In genomic region chr5:74974451-74975089, GRCh38 we compare ENCODE assay signal across 20 cellular contexts.
DNase-seq lines count a peak whose midpoint lies in the region; ATAC-seq, FAIRE-seq and TF ChIP-seq lines count a peak whose summit lies in the region.
"Had no signal": no experiment of that assay in that cellular context is flagged by ENCODE, and none has a peak within 500 bp of the region (broad histone marks: within the 10 kb centered on the region; RNA-seq: fewer than 3 reads in every experiment).

No MANE protein-coding gene starts in this region.

- intact Hi-C loops in activated naive CD4-positive, alpha-beta T cell treated with anti-CD3 and anti-CD28 coated beads for 36 hours (cut with micrococcal nuclease): loop anchor here (1.0 to 2.0 kb wide), 5 partner anchors 39 to 121 kb away; no protein-coding TSS in a partner anchor
- intact Hi-C loops in GM12878 (cut with micrococcal nuclease; ENCODE audit: unreplicated experiment) (no loop called here), vagina (cut with DNase I) (no loop called here)

- peaks cover 25% of the 10 kb centered on the region for H3K4me1 Mint-ChIP-seq in activated naive CD4-positive, alpha-beta T cell treated with anti-CD3 and anti-CD28 coated beads for 36 hours (ENCODE audit: low read depth)
- H3K4me1 Mint-ChIP-seq in stimulated activated effector memory CD8-positive, alpha-beta T cell treated with anti-CD3 and anti-CD28 coated beads, Interleukin-12 subunit alpha, Interleukin-12 subunit beta, amount 100 ng/mL, for 72 hours: peaks cover 34% of the 10 kb centered on the region

- H3K4me2 ChIP-seq in GM12878 (ENCODE audit: control insufficient read depth, insufficient read depth): no peak overlapping the region
- H3K4me2 ChIP-seq: KMS-11, smooth muscle cell had no signal

- CTCF ChIA-PET in activated naive CD4-positive, alpha-beta T cell treated with anti-CD3 and anti-CD28 coated beads for 36 hours (lab: Charles Lee): interaction anchor here (0.7 to 2.9 kb wide), 4 partner anchors 39 to 198 kb away, joined by 3 to 7 read pairs (median 3); no protein-coding TSS in a partner anchor
- CTCF ChIA-PET in GM12878 (lab: Yijun Ruan, JAX): no interaction called here

- H3K27ac Mint-ChIP-seq in activated naive CD4-positive, alpha-beta T cell treated with anti-CD3 and anti-CD28 coated beads for 36 hours: peak overlapping the region; percentile 83
- H3K27ac Mint-ChIP-seq in stimulated activated effector memory CD8-positive, alpha-beta T cell treated with anti-CD3 and anti-CD28 coated beads, Interleukin-12 subunit alpha, Interleukin-12 subunit beta, amount 100 ng/mL, for 72 hours: peak overlapping the region; percentile 71

- TF ChIP-seq RAD21 in GM12878 (IDR thresholded peaks at IDR 0.05; ENCODE audit: insufficient read depth, low read depth, low read length): no peak

- no peak overlapping the region for H2AFZ ChIP-seq in GM12878 (ENCODE audit: control insufficient read depth, low read depth, low read length)

- H3K4me3 Mint-ChIP-seq in activated naive CD4-positive, alpha-beta T cell treated with anti-CD3 and anti-CD28 coated beads for 36 hours: no peak overlapping the region
- H3K4me3 Mint-ChIP-seq in stimulated activated effector memory CD8-positive, alpha-beta T cell treated with anti-CD3 and anti-CD28 coated beads, Interleukin-12 subunit alpha, Interleukin-12 subunit beta, amount 100 ng/mL, for 72 hours: peak overlapping the region; percentile 16

- BruUV-seq in GM12878 (replicated peaks; lab: Mats Ljungman, UMichigan): no TSS peak

- H3K27me3 Mint-ChIP-seq in activated naive CD4-positive, alpha-beta T cell treated with anti-CD3 and anti-CD28 coated beads for 36 hours (ENCODE audit: low read depth): no peaks in the 10 kb centered on the region

- DNase-seq in activated naive CD4-positive, alpha-beta T cell treated with anti-CD3 and anti-CD28 coated beads for 36 hours: peak; percentile 55
- no peak for DNase-seq in activated naive CD4-positive, alpha-beta T cell treated with Interleukin-2 at 50 U/mL for 16 hours
- DNase-seq in GM12878 (ENCODE audit: low read depth, low spot score): no peak
- peak in 1 of 2 donors; percentile 52 for DNase-seq in stimulated activated effector memory CD8-positive, alpha-beta T cell treated with anti-CD3 and anti-CD28 coated beads, Interleukin-12 subunit alpha, Interleukin-12 subunit beta, amount 100 ng/mL, for 72 hours (ENCODE audit: low spot score in 2 of 2)
- DNase-seq in NK-92 treated with Interleukin-12 subunit alpha and Interleukin-12 subunit beta, amount 100 ng/mL, for 24 hours (lab: John Stamatoyannopoulos, UW): no peak
- DNase-seq in vagina (ENCODE audit: extremely low spot score in 2 of 2): no peak
- DNase-seq in hepatic stellate cell (ENCODE audit: low spot score): no peak
- DNase-seq: EL, HCEC 1CT, heart left ventricle, NCI-H1092, NCI-H2107, NCI-H69, psoas muscle, SJCRH30, T1000 had no signal

- SMC1A ChIA-PET in GM12878 (lab: Charles Lee; ENCODE audit: uncharacterized antibody, unreplicated experiment): no interaction called here

- peaks cover 2% of the 10 kb centered on the region; the same call in 2 of the 3 replicates for H3K9me3 ChIP-seq in GM12878 (replicated peaks; ENCODE audit: control insufficient read depth, insufficient read depth, low read length)
- no peaks in the 10 kb centered on the region for H3K9me3 ChIP-seq in vagina
- H3K9me3 ChIP-seq: psoas muscle, SJCRH30 had no signal

- no peak overlapping the region for H3K9ac ChIP-seq in GM12878 (ENCODE audit: control insufficient read depth, insufficient read depth, low read length)
- H3K9ac ChIP-seq: KMS-11 had no signal

- TF ChIP-seq EP300 in GM12878 (IDR thresholded peaks at IDR 0.05; ENCODE audit: borderline replicate concordance in 1 of 2, control insufficient read depth in 1 of 2, low read depth in 2 of 2, low read length in 2 of 2): no peak

- no peaks in the 10 kb centered on the region for H3K79me2 ChIP-seq in GM12878 (ENCODE audit: control insufficient read depth, insufficient read depth, low read length)

- FAIRE-seq in GM12878 (lab: Jason Lieb, UNC): peak; percentile 47
- FAIRE-seq: keratinocyte had no signal

- TF ChIP-seq CTCF in VCaP (conservative IDR thresholded peaks at IDR 0.05) (no peak), GM12878 (IDR thresholded peaks at IDR 0.05 in 2 of 3, conservative IDR thresholded peaks at IDR 0.05 in 1 of 3; ENCODE audit: control insufficient read depth in 2 of 3, extremely low read depth in 1 of 3, insufficient read depth in 1 of 3, low read depth in 3 of 3, low read length in 3 of 3) (no peak), vagina (IDR thresholded peaks at IDR 0.05) (no peak)

- peaks cover 9% of the 10 kb centered on the region for H3K9me3 Mint-ChIP-seq in activated naive CD4-positive, alpha-beta T cell treated with anti-CD3 and anti-CD28 coated beads for 36 hours
- H3K9me3 Mint-ChIP-seq in stimulated activated effector memory CD8-positive, alpha-beta T cell treated with anti-CD3 and anti-CD28 coated beads, Interleukin-12 subunit alpha, Interleukin-12 subunit beta, amount 100 ng/mL, for 72 hours: peaks cover 3% of the 10 kb centered on the region

- no peak for TF ChIP-seq POLR2A in GM12878 (IDR thresholded peaks at IDR 0.05; ENCODE audit: low read depth, low read length)
- no peak for TF ChIP-seq POLR2A in vagina (IDR thresholded peaks at IDR 0.05)

- H3K36me3 Mint-ChIP-seq in activated naive CD4-positive, alpha-beta T cell treated with anti-CD3 and anti-CD28 coated beads for 36 hours (ENCODE audit: low read depth): peaks cover 4% of the 10 kb centered on the region
- no peaks in the 10 kb centered on the region for H3K36me3 Mint-ChIP-seq in stimulated activated effector memory CD8-positive, alpha-beta T cell treated with anti-CD3 and anti-CD28 coated beads, Interleukin-12 subunit alpha, Interleukin-12 subunit beta, amount 100 ng/mL, for 72 hours

- 22% methylated on average over 4 of the region's 4 CpGs for WGBS in GM12878 (ENCODE audit: insufficient coverage, insufficient replicate concordance, low lambda C conversion rate, missing lambda C conversion rate)

- H3K27me3 ChIP-seq in GM12878 (replicated peaks in 1 of 2; ENCODE audit: control insufficient read depth in 2 of 2, insufficient read depth in 2 of 2, low read length in 1 of 2) (no peaks in the 10 kb centered on the region), vagina (no peaks in the 10 kb centered on the region)
- H3K27me3 ChIP-seq: SJCRH30 had no signal

- ATAC-seq in GM12878: no peak
- peak; percentile 95 for ATAC-seq in stimulated activated effector memory CD8-positive, alpha-beta T cell treated with anti-CD3 and anti-CD28 coated beads, Interleukin-12 subunit alpha, Interleukin-12 subunit beta, amount 100 ng/mL, for 72 hours
- ATAC-seq: heart left ventricle, psoas muscle had no signal

- RAD21 ChIA-PET in GM12878 (lab: Charles Lee; ENCODE audit: unreplicated experiment): no interaction called here

- POLR2A ChIA-PET in GM12878 (lab: Charles Lee): no interaction called here

- no peaks in the 10 kb centered on the region for H4K20me1 ChIP-seq in GM12878 (ENCODE audit: control insufficient read depth, insufficient read depth)

- H3K4me3 ChIP-seq in GM12878 (no peak overlapping the region), vagina (no peak overlapping the region)
- H3K4me3 ChIP-seq: heart left ventricle, psoas muscle, SJCRH30, smooth muscle cell had no signal

- H3K4me1 ChIP-seq in GM12878 (ENCODE audit: control insufficient read depth, insufficient read depth, low read length) (peaks cover 4% of the 10 kb centered on the region), vagina (no peaks in the 10 kb centered on the region)
- H3K4me1 ChIP-seq: psoas muscle, SJCRH30 had no signal

- H3K36me3 ChIP-seq in GM12878 (ENCODE audit: control insufficient read depth in 2 of 2, insufficient read depth in 2 of 2, low read length in 1 of 2) (no peaks in the 10 kb centered on the region), vagina (no peaks in the 10 kb centered on the region)
- H3K36me3 ChIP-seq: heart left ventricle, SJCRH30 had no signal

- in situ Hi-C loops in GM12878 (cut with MboI): no loop called here

- H3K27ac ChIP-seq in VCaP: peak overlapping the region; percentile 71; the same call in 1 of the 2 replicates
- H3K27ac ChIP-seq in GM12878 (ENCODE audit: control insufficient read depth, insufficient read depth): no peak overlapping the region
- H3K27ac ChIP-seq in vagina: no peak overlapping the region
- H3K27ac ChIP-seq: KMS-11, psoas muscle, SJCRH30 had no signal

TF ChIP-seq in GM12878, 131 proteins besides CTCF, POLR2A, EP300 and RAD21 (continues in another document):
- TF ChIP-seq IRF5 (IDR thresholded peaks at IDR 0.05; ENCODE audit: borderline replicate concordance): no peak
- TF ChIP-seq CHD2 (IDR thresholded peaks at IDR 0.05; ENCODE audit: borderline replicate concordance, low read depth, low read length): no peak
- no peak for TF ChIP-seq MEF2A (IDR thresholded peaks at IDR 0.05; ENCODE audit: insufficient read depth, low read depth, low read length)
- TF ChIP-seq NR2C1 (IDR thresholded peaks at IDR 0.05): no peak
- no peak for TF ChIP-seq SREBF2 (IDR thresholded peaks at IDR 0.05; ENCODE audit: low read length)
- TF ChIP-seq ETV6 (conservative IDR thresholded peaks at IDR 0.05 in 1 of 2, IDR thresholded peaks at IDR 0.05 in 1 of 2; ENCODE audit: borderline replicate concordance in 1 of 2, low read depth in 1 of 2): no peak
- TF ChIP-seq GATAD2B (conservative IDR thresholded peaks at IDR 0.05; ENCODE audit: low read depth): no peak
- TF ChIP-seq IKZF1 (conservative IDR thresholded peaks at IDR 0.05): no peak
- TF ChIP-seq BRCA1 (IDR thresholded peaks at IDR 0.05; ENCODE audit: low read depth, low read length): no peak
- TF ChIP-seq PKNOX1 (IDR thresholded peaks at IDR 0.05): no peak
